1 cellular context compared by ENCODE assay signal in the genomic region with DNA sequence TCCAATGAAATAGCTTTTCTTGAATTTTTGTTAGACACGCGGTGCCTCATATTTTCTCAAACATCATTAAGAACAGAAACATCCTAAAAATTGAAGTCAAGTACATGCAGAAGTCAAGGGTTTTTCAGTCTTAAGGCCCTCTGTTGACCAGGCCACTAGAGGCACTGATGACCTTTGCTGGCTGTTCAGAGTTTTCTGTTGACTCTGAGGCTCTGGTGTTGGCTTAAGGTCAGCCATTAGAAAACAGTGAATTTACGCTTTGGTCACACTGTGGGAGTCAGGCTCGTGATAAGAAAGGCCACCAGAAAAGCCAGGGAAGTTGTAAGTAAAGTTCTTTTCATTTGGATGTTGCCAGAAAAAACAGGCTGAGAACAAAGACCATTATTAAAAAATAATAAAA.
TF ChIP-seq lines count a peak whose summit lies in the region.

No MANE protein-coding gene starts in this region.

TF ChIP-seq in K562, 482 proteins besides CTCF, POLR2A, EP300 and RAD21 (continued from another document):
- TF ChIP-seq, protein P1, sequence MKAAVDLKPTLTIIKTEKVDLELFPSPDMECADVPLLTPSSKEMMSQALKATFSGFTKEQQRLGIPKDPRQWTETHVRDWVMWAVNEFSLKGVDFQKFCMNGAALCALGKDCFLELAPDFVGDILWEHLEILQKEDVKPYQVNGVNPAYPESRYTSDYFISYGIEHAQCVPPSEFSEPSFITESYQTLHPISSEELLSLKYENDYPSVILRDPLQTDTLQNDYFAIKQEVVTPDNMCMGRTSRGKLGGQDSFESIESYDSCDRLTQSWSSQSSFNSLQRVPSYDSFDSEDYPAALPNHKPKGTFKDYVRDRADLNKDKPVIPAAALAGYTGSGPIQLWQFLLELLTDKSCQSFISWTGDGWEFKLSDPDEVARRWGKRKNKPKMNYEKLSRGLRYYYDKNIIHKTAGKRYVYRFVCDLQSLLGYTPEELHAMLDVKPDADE (conservative IDR thresholded peaks at IDR 0.05; ENCODE audit: control insufficient read depth, low read depth, low read length): no peak
- TF ChIP-seq FOXJ2 (tag; IDR thresholded peaks at IDR 0.05) (no peak), ZKSCAN3 (CRISPR knock-in tag; IDR thresholded peaks at IDR 0.05) (no peak)
